Comparison of ENCODE assay signal across 1 cellular context in genomic region chr10:43380610-43381222, GRCh38.
TF ChIP-seq lines count a peak whose summit lies in the region.

No MANE protein-coding gene starts in this region.

TF ChIP-seq in K562, 482 proteins besides CTCF, POLR2A, EP300 and RAD21 (continued from another document and continues in another):
- TF ChIP-seq HBP1 (CRISPR knock-in tag; IDR thresholded peaks at IDR 0.05) (peak; percentile 73; the same call in 1 of the 2 replicates), MTA3 (IDR thresholded peaks at IDR 0.05; ENCODE audit: borderline replicate concordance) (peak; percentile 44; the same call in 1 of the 2 replicates), ZNF253 (CRISPR knock-in tag; conservative IDR thresholded peaks at IDR 0.05) (no peak), MYC (IDR thresholded peaks at IDR 0.05; ENCODE audit: low read depth, low read length) (peak; percentile 64), MYC (CRISPR knock-in tag; IDR thresholded peaks at IDR 0.05; ENCODE audit: borderline replicate concordance, low read depth) (no peak), ELK1 (CRISPR knock-in tag; IDR thresholded peaks at IDR 0.05) (no peak), SIRT6 (IDR thresholded peaks at IDR 0.05; ENCODE audit: low read depth, low read length) (no peak), ZNF830 (CRISPR knock-in tag; IDR thresholded peaks at IDR 0.05) (no peak), ZNF79 (CRISPR knock-in tag; IDR thresholded peaks at IDR 0.05; ENCODE audit: low read depth) (no peak), ZNF592 (IDR thresholded peaks at IDR 0.05) (peak; percentile 59; the same call in 1 of the 2 replicates), ATF3 (IDR thresholded peaks at IDR 0.05) (peak; percentile 94), ATF3 (CRISPR knock-in tag; conservative IDR thresholded peaks at IDR 0.05) (0 out of 2 replicates have a peak, but pooled peaks have one; percentile 37), TARDBP (IDR thresholded peaks at IDR 0.05) (no peak), MAFG (tag; conservative IDR thresholded peaks at IDR 0.05) (no peak; the same call in 1 of the 2 replicates), ZNF717 (CRISPR knock-in tag; IDR thresholded peaks at IDR 0.05) (no peak), HNRNPUL1 (IDR thresholded peaks at IDR 0.05; ENCODE audit: low read length) (no peak), TAF7 (tag; IDR thresholded peaks at IDR 0.05) (no peak), SPI1 (IDR thresholded peaks at IDR 0.05; ENCODE audit: borderline replicate concordance, low read depth, low read length) (no peak), MXI1 (IDR thresholded peaks at IDR 0.05; ENCODE audit: low read depth, low read length) (no peak), PHF21A (IDR thresholded peaks at IDR 0.05; ENCODE audit: borderline replicate concordance, low read depth) (no peak), GATA2 (CRISPR knock-in tag; IDR thresholded peaks at IDR 0.05) (no peak), EP400 (IDR thresholded peaks at IDR 0.05) (peak; percentile 79), ZBTB5 (IDR thresholded peaks at IDR 0.05) (no peak), ZEB2 (IDR thresholded peaks at IDR 0.05) (peak; percentile 93), ZBTB34 (CRISPR knock-in tag; IDR thresholded peaks at IDR 0.05) (no peak), BCLAF1 (IDR thresholded peaks at IDR 0.05; ENCODE audit: borderline replicate concordance in 1 of 2, control insufficient read depth in 1 of 2, low read depth in 2 of 2, low read length in 1 of 2) (no peak), ILF3 (IDR thresholded peaks at IDR 0.05; ENCODE audit: borderline replicate concordance) (no peak), BRD9 (IDR thresholded peaks at IDR 0.05; ENCODE audit: low read depth, partially characterized antibody) (peak; percentile 72), CEBPG (CRISPR knock-in tag; IDR thresholded peaks at IDR 0.05) (peak; percentile 98), CEBPG (tag; conservative IDR thresholded peaks at IDR 0.05 in 1 of 2, IDR thresholded peaks at IDR 0.05 in 1 of 2) (peak; percentile 93 to 99), ZKSCAN1 (IDR thresholded peaks at IDR 0.05; ENCODE audit: low read depth, low read length) (no peak), CHD1 (IDR thresholded peaks at IDR 0.05; ENCODE audit: low read length) (no peak), ZNF212 (CRISPR knock-in tag; IDR thresholded peaks at IDR 0.05) (no peak), CHD4 (IDR thresholded peaks at IDR 0.05; ENCODE audit: insufficient read depth, insufficient replicate concordance, low read depth, low read length, poor library complexity, severe bottlenecking) (no peak), HDAC2 (IDR thresholded peaks at IDR 0.05) (peak; percentile 91), TFAP4 (CRISPR knock-in tag; IDR thresholded peaks at IDR 0.05; ENCODE audit: borderline replicate concordance) (no peak), TSC22D4 (tag; IDR thresholded peaks at IDR 0.05) (no peak), ZBTB9 (CRISPR knock-in tag; IDR thresholded peaks at IDR 0.05) (no peak), DMBX1 (CRISPR knock-in tag; IDR thresholded peaks at IDR 0.05; ENCODE audit: borderline replicate concordance) (peak; percentile 58; the same call in 1 of the 2 replicates), FOXM1 (IDR thresholded peaks at IDR 0.05; ENCODE audit: low read depth) (0 out of 2 replicates have a peak, but pooled peaks have one; percentile 7), FOXM1 (CRISPR knock-in tag; IDR thresholded peaks at IDR 0.05; ENCODE audit: low read depth) (no peak), RBM14 (IDR thresholded peaks at IDR 0.05; ENCODE audit: borderline replicate concordance, insufficient read depth, low read depth, low read length) (no peak), RUNX1 (IDR thresholded peaks at IDR 0.05; ENCODE audit: low read depth) (no peak), ZNF24 (IDR thresholded peaks at IDR 0.05) (peak; percentile 67; the same call in 1 of the 2 replicates), HDAC6 (IDR thresholded peaks at IDR 0.05; ENCODE audit: low read depth, low read length) (no peak), PCBP2 (IDR thresholded peaks at IDR 0.05; ENCODE audit: low read depth, low read length, poor library complexity, severe bottlenecking) (no peak), TGIF2 (CRISPR knock-in tag; IDR thresholded peaks at IDR 0.05) (no peak), JUNB (CRISPR knock-in tag; conservative IDR thresholded peaks at IDR 0.05) (no peak), MBD1 (CRISPR knock-in tag; IDR thresholded peaks at IDR 0.05) (no peak), ZNF224 (CRISPR knock-in tag; IDR thresholded peaks at IDR 0.05) (no peak), SRSF3 (IDR thresholded peaks at IDR 0.05; ENCODE audit: insufficient read depth, low read length) (no peak)
